ENCODE assay signal across 7 cellular contexts in the genomic region with DNA sequence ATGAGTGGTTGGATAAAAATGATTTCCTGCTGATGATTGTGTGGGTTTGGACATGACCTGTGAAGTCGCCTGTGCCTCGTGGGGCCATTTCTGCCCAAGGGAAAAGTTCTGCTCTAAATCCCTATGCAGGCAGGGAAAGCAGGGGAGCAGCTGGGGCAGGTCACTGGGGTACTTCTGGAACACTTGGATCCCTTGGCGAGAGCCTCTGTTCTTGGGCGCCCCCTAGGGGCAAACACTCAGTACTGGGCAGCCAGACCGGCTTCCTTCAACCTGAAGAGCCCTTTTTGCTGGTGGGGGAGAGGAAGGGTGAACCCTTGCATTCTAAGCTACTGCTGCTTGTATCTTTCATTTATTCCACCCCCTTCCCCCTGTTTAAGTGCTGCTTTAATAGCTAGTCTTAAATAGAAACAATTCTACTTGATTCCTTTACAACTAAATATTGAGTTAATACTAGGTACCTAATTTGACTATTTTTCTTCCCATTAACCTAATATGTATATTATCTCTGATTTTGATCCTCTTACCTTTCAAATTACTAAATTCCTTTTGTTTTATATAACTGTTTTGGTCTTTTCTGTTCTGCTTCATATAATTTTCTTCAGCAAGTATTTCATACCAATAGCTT. TPM values are rescaled to one million over a fixed set of nuclear protein-coding genes. Genes with fewer than 3 reads are reported as not detected.
DNase-seq lines count a peak whose midpoint lies in the region; ATAC-seq and TF ChIP-seq lines count a peak whose summit lies in the region.

No MANE protein-coding gene starts in this region.

- H3K4me3 Mint-ChIP-seq in H9, result no peak overlapping the region

- no peak overlapping the region for H3K27ac Mint-ChIP-seq in H9

- H3K27me3 ChIP-seq in H9 (ENCODE audit: insufficient read depth, low read length) (no peaks in the 10 kb centered on the region), MG63 (no peaks in the 10 kb centered on the region), body of pancreas (no peaks in the 10 kb centered on the region)

- ATAC-seq in body of pancreas, result peak; percentile 79

- TF ChIP-seq POLR2A in body of pancreas (IDR thresholded peaks at IDR 0.05), result no peak

- H2BK5ac ChIP-seq in H9 (ENCODE audit: insufficient read length, low read length), result no peak overlapping the region

- no peaks in the 10 kb centered on the region; the same call in 1 of the 2 replicates for H3K27me3 Mint-ChIP-seq in H9 (ENCODE audit: low read depth)

- H3K36me3 ChIP-seq in MG63 (no peaks in the 10 kb centered on the region), body of pancreas (replicated peaks in 1 of 2; ENCODE audit: insufficient read depth in 1 of 2, low read depth in 2 of 2) (no peaks in the 10 kb centered on the region)

- no peaks in the 10 kb centered on the region for H3K9me3 Mint-ChIP-seq in H9

- no peak overlapping the region for H3K4me2 ChIP-seq in H9 (ENCODE audit: insufficient read depth, insufficient read length, low read length)

- H2AFZ ChIP-seq in H9 (ENCODE audit: low read length), result no peak overlapping the region

- no peak overlapping the region for H3K23ac ChIP-seq in H9 (ENCODE audit: insufficient read length, low read depth, low read length)

- no peak overlapping the region for H3T11ph ChIP-seq in H9 (ENCODE audit: low read length)

- H3K4ac ChIP-seq in H9 (ENCODE audit: low read depth, low read length), result no peak overlapping the region

- no peak overlapping the region for H4K91ac ChIP-seq in H9 (ENCODE audit: insufficient read length, low read depth, low read length)

- H3K27ac ChIP-seq in H9 (ENCODE audit: insufficient read length, low read depth, low read length) (no peak overlapping the region), body of pancreas (no peak overlapping the region)

- H4K20me1 ChIP-seq in H9 (ENCODE audit: control insufficient read depth, insufficient read depth, insufficient read length), result no peaks in the 10 kb centered on the region

- no peak overlapping the region for H4K8ac ChIP-seq in H9 (replicated peaks; ENCODE audit: insufficient read length, low read depth, low read length)

- H3K18ac ChIP-seq in H9 (ENCODE audit: insufficient read length, low read depth, low read length), result no peak overlapping the region

- no peak overlapping the region for H4K5ac ChIP-seq in H9 (ENCODE audit: insufficient read length, low read depth, low read length)

- no peak overlapping the region for H2AK5ac ChIP-seq in H9 (ENCODE audit: insufficient read length, low read length)

- H3K9ac ChIP-seq in H9 (ENCODE audit: extremely low read depth, insufficient read length, low read length), result no peak overlapping the region

- peak; percentile 87 for DNase-seq in H9
- DNase-seq in MG63, result peak; percentile 63
- DNase-seq in SK-N-DZ (ENCODE audit: low spot score), result peak; percentile 58
- DNase-seq in body of pancreas, result peak; percentile 74 to 83 (median 77)
- peak; percentile 68 for DNase-seq in inferior parietal cortex (ENCODE audit: extremely low spot score)
- peak in 3 of 4 experiments; percentile 15 to 47 (median 22) for DNase-seq in stimulated activated CD4-positive, alpha-beta T cell treated with anti-CD3 and anti-CD28 coated beads, Interleukin-1b, Interleukin-23, amount 100 ng/mL, for 24 hours (ENCODE audit: low read depth in 4 of 4, low spot score in 1 of 4)

- H3K79me1 ChIP-seq in H9 (ENCODE audit: insufficient read depth, low read depth, low read length, poor library complexity, severe bottlenecking), result no peaks in the 10 kb centered on the region

- H2BK20ac ChIP-seq in H9 (ENCODE audit: low read depth, low read length, poor library complexity, severe bottlenecking), result no peak overlapping the region

- H3K36me3 Mint-ChIP-seq in H9 (ENCODE audit: insufficient read depth in 1 of 3, low read depth in 3 of 3), result no peaks in the 10 kb centered on the region

- intact Hi-C loops in body of pancreas (cut with DNase I), result no loop called here

- H3K56ac ChIP-seq in H9 (ENCODE audit: insufficient read length, low read depth, low read length), result no peak overlapping the region

- no peak overlapping the region for H2BK120ac ChIP-seq in H9 (ENCODE audit: low read depth, low read length, poor library complexity, severe bottlenecking)

- peaks cover 6 to 13% of the 10 kb centered on the region in 2 experiments for H3K4me1 Mint-ChIP-seq in H9

- WGBS in H9 (ENCODE audit: extremely low coverage, insufficient read length, low lambda C conversion rate), result no CpG with 5 or more reads among the region's 5 CpGs
- WGBS in body of pancreas, 2 donors, result 17% methylated on average over 5 of the region's 5 CpGs

- H3K9me3 ChIP-seq in H9 (ENCODE audit: control insufficient read depth, low read depth, low read length) (no peaks in the 10 kb centered on the region), MG63 (no peaks in the 10 kb centered on the region), body of pancreas (no peaks in the 10 kb centered on the region)

- no peak overlapping the region for H2BK15ac ChIP-seq in H9 (ENCODE audit: low read depth, low read length)

- H3K79me2 ChIP-seq in H9 (ENCODE audit: insufficient read depth, low read length), result no peaks in the 10 kb centered on the region

- no peaks in the 10 kb centered on the region for H3K23me2 ChIP-seq in H9 (ENCODE audit: insufficient read length, low read depth, low read length, poor library complexity, severe bottlenecking)

- H3K4me1 ChIP-seq in H9 (ENCODE audit: insufficient read depth, low read length), result no peaks in the 10 kb centered on the region
- H3K4me1 ChIP-seq in body of pancreas, result peaks cover 5% of the 10 kb centered on the region

- H2BK12ac ChIP-seq in H9 (ENCODE audit: insufficient read length, low read depth, low read length), result no peak overlapping the region

- TF ChIP-seq CTCF in GM12873 (IDR thresholded peaks at IDR 0.05; ENCODE audit: insufficient read depth, low read depth, low read length, missing control alignments) (peak; percentile 98), H9 (conservative IDR thresholded peaks at IDR 0.05) (peak; percentile 93), body of pancreas (IDR thresholded peaks at IDR 0.05) (peak; percentile 73 to 90 (median 79))

- no peak overlapping the region for H3K4me3 ChIP-seq in MG63
- no peak overlapping the region for H3K4me3 ChIP-seq in body of pancreas

- no peak overlapping the region for H3K14ac ChIP-seq in H9 (ENCODE audit: insufficient read depth, low read length)

RNA-seq across cellular contexts. Expression of a gene that starts 5.1 kb away (rescaled TPM):
- total RNA-seq in H9 (2021), result not detected in 2 replicates
- total RNA-seq in MG63 (2014; rRNA removed; shearing (Covaris generic); ENCODE audit: low replicate concordance), result not detected in 2 replicates
- polyA plus RNA-seq in SK-N-DZ (2014; cell fraction: cytosol; rRNA removed), result not detected in 2 replicates
- polyA plus RNA-seq in SK-N-DZ (2014; cell fraction: nucleus; rRNA removed), result not detected in 2 replicates
- not detected for total RNA-seq in body of pancreas

RNA-seq across cellular contexts. Expression of a gene that starts 11.1 kb away (rescaled TPM):
- total RNA-seq in H9 (2021) (not detected in 2 replicates), body of pancreas (not detected)
- total RNA-seq in MG63 (2014; rRNA removed; shearing (Covaris generic); ENCODE audit: low replicate concordance), result not detected in 2 replicates
- polyA plus RNA-seq in SK-N-DZ (2014; cell fraction: cytosol; rRNA removed), result not detected in 2 replicates
- polyA plus RNA-seq in SK-N-DZ (2014; cell fraction: nucleus; rRNA removed), result not detected in 2 replicates

Comparison
In these comparisons a context has a peak if more than half of its experiments do, and no peak if none do; other contexts are left out.
1. DNase-seq: peak in every context shown above with its lines; median percentile 87 in H9; 77 in body of pancreas; 68 in inferior parietal cortex; 63 in MG63; 58 in SK-N-DZ; 22 in stimulated activated CD4-positive, alpha-beta T cell treated with anti-CD3 and anti-CD28 coated beads, Interleukin-1b, Interleukin-23, amount 100 ng/mL, for 24 hours.